Comparison of ENCODE assay signal across 8 cellular contexts in the genomic region with DNA sequence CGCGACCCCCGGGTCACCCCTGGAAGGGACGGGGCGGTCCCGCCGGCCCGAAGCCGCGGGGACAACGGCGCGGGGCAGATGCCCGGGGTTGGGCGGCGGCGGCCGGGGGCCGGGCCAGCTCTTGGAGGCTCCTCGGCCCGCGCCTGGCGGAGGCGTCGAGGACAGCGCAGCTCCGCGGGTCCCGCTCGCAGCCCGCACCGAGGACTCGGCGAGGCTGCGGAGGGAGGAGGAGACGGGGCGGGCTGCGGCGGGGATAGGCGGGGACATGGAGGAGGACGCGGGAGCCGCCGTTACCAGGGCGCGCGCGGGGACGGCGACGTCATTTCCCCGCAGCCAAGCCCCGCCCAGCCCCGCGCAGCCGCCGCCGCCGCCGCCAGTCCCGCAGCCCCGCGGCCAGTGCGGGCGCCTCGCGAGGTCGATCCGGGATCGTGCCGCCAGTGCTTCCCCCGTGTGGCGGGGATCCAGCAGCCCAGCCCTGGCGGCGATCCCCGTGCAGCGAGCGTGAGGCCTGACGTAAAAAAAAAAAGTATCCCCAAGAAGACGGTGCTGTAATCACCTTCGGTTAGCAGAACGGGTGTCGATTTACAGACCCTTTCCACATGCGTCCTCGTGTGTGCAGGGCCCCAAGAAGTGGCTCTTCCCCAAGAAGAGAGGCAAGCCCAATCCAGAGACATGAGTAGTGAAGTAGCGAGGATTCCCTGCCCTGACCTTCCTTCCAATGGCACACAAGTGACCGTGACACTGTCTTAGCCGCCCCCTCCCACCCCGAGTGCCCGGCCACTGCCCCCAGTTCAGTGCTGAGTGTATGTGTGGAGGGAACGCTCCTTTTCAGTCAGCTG. TPM values are rescaled to one million over a fixed set of nuclear protein-coding genes. Genes with fewer than 3 reads are reported as not detected.
DNase-seq lines count a peak whose midpoint lies in the region; ATAC-seq and TF ChIP-seq lines count a peak whose summit lies in the region.

A gene with protein sequence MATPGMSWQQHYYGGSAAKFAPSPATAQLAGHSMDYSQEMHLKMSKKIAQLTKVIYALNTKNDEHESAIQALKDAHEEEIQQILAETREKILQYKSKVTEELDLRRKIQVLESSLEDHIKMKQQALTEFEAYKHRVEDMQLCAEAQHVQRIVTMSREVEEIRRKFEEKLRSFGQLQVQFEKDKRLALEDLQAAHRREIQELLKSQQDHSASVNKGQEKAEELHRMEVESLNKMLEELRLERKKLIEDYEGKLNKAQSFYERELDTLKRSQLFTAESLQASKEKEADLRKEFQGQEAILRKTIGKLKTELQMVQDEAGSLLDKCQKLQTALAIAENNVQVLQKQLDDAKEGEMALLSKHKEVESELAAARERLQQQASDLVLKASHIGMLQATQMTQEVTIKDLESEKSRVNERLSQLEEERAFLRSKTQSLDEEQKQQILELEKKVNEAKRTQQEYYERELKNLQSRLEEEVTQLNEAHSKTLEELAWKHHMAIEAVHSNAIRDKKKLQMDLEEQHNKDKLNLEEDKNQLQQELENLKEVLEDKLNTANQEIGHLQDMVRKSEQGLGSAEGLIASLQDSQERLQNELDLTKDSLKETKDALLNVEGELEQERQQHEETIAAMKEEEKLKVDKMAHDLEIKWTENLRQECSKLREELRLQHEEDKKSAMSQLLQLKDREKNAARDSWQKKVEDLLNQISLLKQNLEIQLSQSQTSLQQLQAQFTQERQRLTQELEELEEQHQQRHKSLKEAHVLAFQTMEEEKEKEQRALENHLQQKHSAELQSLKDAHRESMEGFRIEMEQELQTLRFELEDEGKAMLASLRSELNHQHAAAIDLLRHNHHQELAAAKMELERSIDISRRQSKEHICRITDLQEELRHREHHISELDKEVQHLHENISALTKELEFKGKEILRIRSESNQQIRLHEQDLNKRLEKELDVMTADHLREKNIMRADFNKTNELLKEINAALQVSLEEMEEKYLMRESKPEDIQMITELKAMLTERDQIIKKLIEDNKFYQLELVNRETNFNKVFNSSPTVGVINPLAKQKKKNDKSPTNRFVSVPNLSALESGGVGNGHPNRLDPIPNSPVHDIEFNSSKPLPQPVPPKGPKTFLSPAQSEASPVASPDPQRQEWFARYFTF (minus strand): TSS at position 216 of the 839 bp plus-strand sequence. CDS start 365 bp downstream, outside the sequence.

- BruUV-seq in PC-9 (replicated peaks; lab: Mats Ljungman, UMichigan) = no TSS peak

- peaks cover 9% of the 10 kb centered on the region for H3K9me3 Mint-ChIP-seq in CD8-positive, alpha-beta T cell
- H3K9me3 Mint-ChIP-seq in activated T-helper 1 cell treated with anti-CD3 and anti-CD28 coated beads, Interleukin-12 subunit alpha, Interleukin-12 subunit beta, Interleukin-2, Interleukin-4 antibody, amounts not matched to agents 30 ng/mL and 10 ng/mL and 1 ng/mL, durations not matched to agents 14 hours and 24 hours and 36 hours = peaks cover 14% of the 10 kb centered on the region
- H3K9me3 Mint-ChIP-seq in naive thymus-derived CD8-positive, alpha-beta T cell = peaks cover 0 to 13% (median 7%) of the 10 kb centered on the region in 9 donors

- H3K79me2 ChIP-seq in PC-9 (ENCODE audit: low read depth) = no peaks in the 10 kb centered on the region
- H3K79me2 ChIP-seq in fibroblast of lung (ENCODE audit: control insufficient read depth, insufficient read depth, low read length) = no peaks in the 10 kb centered on the region

- H3K4me3 ChIP-seq in CD8-positive, alpha-beta T cell (ENCODE audit: low read depth, low read length) = peak within 1 kb of the TSS; percentile 58
- H3K4me3 ChIP-seq in PC-9 (peak within 1 kb of the TSS; percentile 65), fibroblast of lung (replicated peaks in 1 of 4; ENCODE audit: control extremely low read depth in 1 of 4, insufficient read depth in 1 of 4, low read depth in 3 of 4, low read length in 4 of 4) (peak within 1 kb of the TSS; percentile 63 to 85 (median 72))

- H3K9ac ChIP-seq in fibroblast of lung (ENCODE audit: insufficient read depth, low read length) = peak within 1 kb of the TSS; percentile 55

- peaks cover 32% of the 10 kb centered on the region for H3K4me1 Mint-ChIP-seq in CD8-positive, alpha-beta T cell (ENCODE audit: low read depth)
- peaks cover 43% of the 10 kb centered on the region for H3K4me1 Mint-ChIP-seq in activated T-helper 1 cell treated with anti-CD3 and anti-CD28 coated beads, Interleukin-12 subunit alpha, Interleukin-12 subunit beta, Interleukin-2, Interleukin-4 antibody, amounts not matched to agents 30 ng/mL and 10 ng/mL and 1 ng/mL, durations not matched to agents 14 hours and 24 hours and 36 hours (ENCODE audit: low read depth)
- H3K4me1 Mint-ChIP-seq in naive thymus-derived CD8-positive, alpha-beta T cell = peaks cover 20 to 35% (median 33%) of the 10 kb centered on the region in 4 donors

- ATAC-seq in CD8-positive, alpha-beta T cell = peak; percentile 74
- ATAC-seq in GM21367 (IDR thresholded peaks at IDR 0.05; ENCODE audit: unreplicated experiment) = peak; percentile 60
- peak; percentile 65 to 72 for ATAC-seq in naive thymus-derived CD8-positive, alpha-beta T cell

- peak within 1 kb of the TSS; percentile 46 for H3K27ac ChIP-seq in CD8-positive, alpha-beta T cell (ENCODE audit: low read depth, low read length)
- no peak within 1 kb of the TSS for H3K27ac ChIP-seq in PC-9
- no peak within 1 kb of the TSS for H3K27ac ChIP-seq in fibroblast of lung (ENCODE audit: insufficient read depth, low read length)

- POLR2A ChIA-PET in CD8-positive, alpha-beta T cell (lab: Charles Lee) = interaction anchor here (0.6 to 1.6 kb wide), 5 partner anchors 20 to 273 kb away, joined by 3 to 5 read pairs (median 4); a partner anchor contains a TSS
- POLR2A ChIA-PET in PC-9 (lab: Charles Lee; ENCODE audit: unreplicated experiment) = no interaction called here
- POLR2A ChIA-PET in naive thymus-derived CD8-positive, alpha-beta T cell (lab: Charles Lee) = interaction anchor here (0.6 to 1.3 kb wide), 5 partner anchors 21 to 190 kb away, joined by 3 to 6 read pairs (median 3); a partner anchor contains a TSS

- H3K36me3 ChIP-seq in CD8-positive, alpha-beta T cell (ENCODE audit: insufficient read depth, low read length) = no peaks in the 10 kb centered on the region
- no peaks in the 10 kb centered on the region for H3K36me3 ChIP-seq in PC-9 (ENCODE audit: low read depth)
- H3K36me3 ChIP-seq in fibroblast of lung (ENCODE audit: control insufficient read depth, insufficient read depth, low read length) = no peaks in the 10 kb centered on the region

- CTCF ChIA-PET in CD8-positive, alpha-beta T cell (lab: Charles Lee) = interaction anchor here (0.6 to 3.0 kb wide), 5 partner anchors 9 to 262 kb away, joined by 3 to 14 read pairs (median 3); no protein-coding TSS in a partner anchor
- CTCF ChIA-PET in PC-9 (lab: Charles Lee) = no interaction called here

- H3K27ac Mint-ChIP-seq in CD8-positive, alpha-beta T cell = peak within 1 kb of the TSS; percentile 91
- peak within 1 kb of the TSS; percentile 91 for H3K27ac Mint-ChIP-seq in activated T-helper 1 cell treated with anti-CD3 and anti-CD28 coated beads, Interleukin-12 subunit alpha, Interleukin-12 subunit beta, Interleukin-2, Interleukin-4 antibody, amounts not matched to agents 30 ng/mL and 10 ng/mL and 1 ng/mL, durations not matched to agents 14 hours and 24 hours and 36 hours
- peak within 1 kb of the TSS; percentile 83 to 98 (median 93) for H3K27ac Mint-ChIP-seq in naive thymus-derived CD8-positive, alpha-beta T cell

- H2AFZ ChIP-seq in PC-9 = peak within 1 kb of the TSS; percentile 89
- peak within 1 kb of the TSS; percentile 97 for H2AFZ ChIP-seq in fibroblast of lung (ENCODE audit: low read length)

- peaks cover 11% of the 10 kb centered on the region for H3F3A ChIP-seq in PC-9 (ENCODE audit: insufficient read depth, low read depth)

- H3K27me3 Mint-ChIP-seq in CD8-positive, alpha-beta T cell (ENCODE audit: low read depth) = no peaks in the 10 kb centered on the region
- H3K27me3 Mint-ChIP-seq in activated T-helper 1 cell treated with anti-CD3 and anti-CD28 coated beads, Interleukin-12 subunit alpha, Interleukin-12 subunit beta, Interleukin-2, Interleukin-4 antibody, amounts not matched to agents 30 ng/mL and 10 ng/mL and 1 ng/mL, durations not matched to agents 14 hours and 24 hours and 36 hours (ENCODE audit: insufficient read depth) = peaks cover 8% of the 10 kb centered on the region
- peaks cover 0 to 5% (median 0%) of the 10 kb centered on the region in 5 donors for H3K27me3 Mint-ChIP-seq in naive thymus-derived CD8-positive, alpha-beta T cell

- H3K9me3 ChIP-seq in CD8-positive, alpha-beta T cell (ENCODE audit: low read length) = no peaks in the 10 kb centered on the region
- H3K9me3 ChIP-seq in PC-9 (ENCODE audit: insufficient read depth, low read depth) (peaks cover 11% of the 10 kb centered on the region; the same call in 1 of the 2 replicates), fibroblast of lung (ENCODE audit: control insufficient read depth, insufficient read depth, low read depth, low read length) (no peaks in the 10 kb centered on the region)

- peak within 1 kb of the TSS; percentile 91 for H3K4me2 ChIP-seq in PC-9
- peak within 1 kb of the TSS; percentile 96 for H3K4me2 ChIP-seq in fibroblast of lung (ENCODE audit: extremely low read depth, insufficient read depth, low read length)

- H3K36me3 Mint-ChIP-seq in CD8-positive, alpha-beta T cell = no peaks in the 10 kb centered on the region
- peaks cover under 1% of the 10 kb centered on the region for H3K36me3 Mint-ChIP-seq in activated T-helper 1 cell treated with anti-CD3 and anti-CD28 coated beads, Interleukin-12 subunit alpha, Interleukin-12 subunit beta, Interleukin-2, Interleukin-4 antibody, amounts not matched to agents 30 ng/mL and 10 ng/mL and 1 ng/mL, durations not matched to agents 14 hours and 24 hours and 36 hours (ENCODE audit: low read depth)
- H3K36me3 Mint-ChIP-seq in naive thymus-derived CD8-positive, alpha-beta T cell = peaks cover 0 to 8% (median 7%) of the 10 kb centered on the region in 3 donors

- H3K27me3 ChIP-seq in CD8-positive, alpha-beta T cell (ENCODE audit: insufficient read depth, low read length) = no peaks in the 10 kb centered on the region
- H3K27me3 ChIP-seq in PC-9 (ENCODE audit: insufficient read depth, low read depth) = no peaks in the 10 kb centered on the region
- H3K27me3 ChIP-seq in fibroblast of lung (ENCODE audit: control insufficient read depth, insufficient read depth, low read length) = peaks cover 13% of the 10 kb centered on the region

- peak; percentile 50 to 79 (median 68) for DNase-seq in CD8-positive, alpha-beta T cell
- DNase-seq in HS-5 (ENCODE audit: low read depth) (peak; percentile 15), PC-9 (peak; percentile 63 to 70), fibroblast of lung (ENCODE audit: low read depth in 2 of 2) (peak; percentile 50 to 63)
- DNase-seq in activated T-helper 1 cell treated with anti-CD3 and anti-CD28 coated beads, Interleukin-12 subunit alpha, Interleukin-12 subunit beta, Interleukin-2, Interleukin-4 antibody, amounts not matched to agents 30 ng/mL and 10 ng/mL and 1 ng/mL, durations not matched to agents 14 hours and 24 hours and 36 hours (ENCODE audit: low spot score) = peak; percentile 73
- peak; percentile 49 to 84 (median 79) for DNase-seq in naive thymus-derived CD8-positive, alpha-beta T cell
- peak; percentile 70 to 83 (median 78) for DNase-seq in stimulated activated naive CD4-positive, alpha-beta T cell (lab: John Stamatoyannopoulos, UW)

- intact Hi-C loops in CD8-positive, alpha-beta T cell (cut with DNase I, micrococcal nuclease) = loop anchor here (1.0 to 10.0 kb wide), 9 partner anchors 141 to 526 kb away; a partner anchor contains a TSS
- intact Hi-C loops in PC-9 (cut with micrococcal nuclease; ENCODE audit: unreplicated experiment) = no loop called here
- intact Hi-C loops in activated T-helper 1 cell treated with anti-CD3 and anti-CD28 coated beads, Interleukin-12 subunit alpha, Interleukin-12 subunit beta, Interleukin-2, Interleukin-4 antibody, amounts not matched to agents 30 ng/mL and 10 ng/mL and 1 ng/mL, durations not matched to agents 14 hours and 24 hours and 36 hours (cut with micrococcal nuclease) = loop anchor here (1.0 to 5.0 kb wide), 6 partner anchors 32 to 1531 kb away; a partner anchor contains a TSS

- H3K4me3 Mint-ChIP-seq in CD8-positive, alpha-beta T cell = peak within 1 kb of the TSS; percentile 94
- H3K4me3 Mint-ChIP-seq in activated T-helper 1 cell treated with anti-CD3 and anti-CD28 coated beads, Interleukin-12 subunit alpha, Interleukin-12 subunit beta, Interleukin-2, Interleukin-4 antibody, amounts not matched to agents 30 ng/mL and 10 ng/mL and 1 ng/mL, durations not matched to agents 14 hours and 24 hours and 36 hours = peak within 1 kb of the TSS; percentile 92
- peak within 1 kb of the TSS; percentile 71 to 96 (median 94) for H3K4me3 Mint-ChIP-seq in naive thymus-derived CD8-positive, alpha-beta T cell

- TF ChIP-seq CTCF in CD8-positive, alpha-beta T cell (IDR thresholded peaks at IDR 0.05) = no peak
- peak; percentile 37; the same call in 1 of the 2 replicates for TF ChIP-seq CTCF in PC-9 (conservative IDR thresholded peaks at IDR 0.05)
- TF ChIP-seq CTCF in fibroblast of lung (conservative IDR thresholded peaks at IDR 0.05 in 1 of 2, IDR thresholded peaks at IDR 0.05 in 1 of 2; ENCODE audit: low read depth in 1 of 2, low read length in 2 of 2) = no peak

- H4K20me1 ChIP-seq in PC-9 (ENCODE audit: insufficient read depth) (no peaks in the 10 kb centered on the region), fibroblast of lung (ENCODE audit: control insufficient read depth, extremely low read depth, insufficient read depth, low read length) (no peaks in the 10 kb centered on the region)

- no peaks in the 10 kb centered on the region for H3K9me2 ChIP-seq in PC-9 (ENCODE audit: insufficient read depth)

- H3K4me1 ChIP-seq in CD8-positive, alpha-beta T cell (ENCODE audit: insufficient read depth, low read length) = peaks cover 25% of the 10 kb centered on the region
- peaks cover 22% of the 10 kb centered on the region for H3K4me1 ChIP-seq in PC-9 (replicated peaks; ENCODE audit: insufficient read depth)
- H3K4me1 ChIP-seq in fibroblast of lung (ENCODE audit: control insufficient read depth, extremely low read depth, insufficient read depth, low read length) = peaks cover 3% of the 10 kb centered on the region

RNA-seq across cellular contexts. Expression of the gene that starts here (rescaled TPM):
- total RNA-seq in CD8-positive, alpha-beta T cell = under 1 TPM; 0.50 to 0.79 TPM
- total RNA-seq in PC-9 (2021) (0.85 and 1.1 TPM in 2 replicates), fibroblast of lung (1.3 and 1.7 TPM in 2 replicates)
- 9.0 and 9.4 TPM in 2 replicates for total RNA-seq in activated T-helper 1 cell treated with anti-CD3 and anti-CD28 coated beads, Interleukin-12 subunit alpha, Interleukin-12 subunit beta, Interleukin-2, Interleukin-4 antibody, amounts not matched to agents 30 ng/mL and 10 ng/mL and 1 ng/mL, durations not matched to agents 14 hours and 24 hours and 36 hours
- polyA plus RNA-seq in fibroblast of lung = 0.09 and 0.43 TPM in 2 replicates
- polyA plus RNA-seq in fibroblast of lung (2012) = 0.05 and 0.59 TPM in 2 replicates
- 1.0 TPM in 1 of 2 replicates, not detected in the other for polyA minus RNA-seq in fibroblast of lung (ENCODE audit: low replicate concordance)
- total RNA-seq in naive thymus-derived CD8-positive, alpha-beta T cell = 1 to 10 TPM; 3.4 to 5.3 TPM
- polyA plus RNA-seq in naive thymus-derived CD8-positive, alpha-beta T cell = 1 to 10 TPM in 1 of 3 donors, under 1 TPM in 2; 0.51 to 2.2 (median 0.95) TPM

Comparison
In these comparisons a context has a peak if more than half of its experiments do, and no peak if none do; other contexts are left out.
1. Peak in DNase-seq, ATAC-seq, H3K4me3 ChIP-seq and H3K27ac ChIP-seq in CD8-positive, alpha-beta T cell; RNA of the gene not detected or under 1 TPM.
2. DNase-seq: peak in every context shown above with its lines; median percentile 79 in naive thymus-derived CD8-positive, alpha-beta T cell; 78 in stimulated activated naive CD4-positive, alpha-beta T cell; 73 in activated T-helper 1 cell treated with anti-CD3 and anti-CD28 coated beads, Interleukin-12 subunit alpha, Interleukin-12 subunit beta, Interleukin-2, Interleukin-4 antibody, amounts not matched to agents 30 ng/mL and 10 ng/mL and 1 ng/mL, durations not matched to agents 14 hours and 24 hours and 36 hours; 68 in CD8-positive, alpha-beta T cell; 66 in PC-9; 56 in fibroblast of lung; 15 in HS-5.